In genomic region chr19:347946-348861, GRCh38 we compare ENCODE assay signal across 14 cellular contexts. TPM values are rescaled to one million over a fixed set of nuclear protein-coding genes. Genes with fewer than 3 reads are reported as not detected.
DNase-seq lines count a peak whose midpoint lies in the region; ATAC-seq, FAIRE-seq and TF ChIP-seq lines count a peak whose summit lies in the region.
"Had no signal": no experiment of that assay in that cellular context is flagged by ENCODE, and none has a peak within 500 bp of the region (broad histone marks: within the 10 kb centered on the region; RNA-seq: fewer than 3 reads in every experiment).

No MANE protein-coding gene starts in this region.

- WGBS in HepG2 (ENCODE audit: low lambda C conversion rate), result 31% methylated on average over 17 of the region's 26 CpGs

- TF ChIP-seq EP300 in HepG2 (IDR thresholded peaks at IDR 0.05; ENCODE audit: low read depth in 2 of 2, low read length in 2 of 2) (no peak), HepG2 (CRISPR knock-in tag; IDR thresholded peaks at IDR 0.05; ENCODE audit: borderline replicate concordance) (no peak)

- H3K27ac ChIP-seq in HepG2 (ENCODE audit: extremely low read length, insufficient read depth, low read length) (no peak overlapping the region), lower lobe of right lung (no peak overlapping the region)
- H3K27ac ChIP-seq: gastroesophageal sphincter, stomach had no signal

- H3K79me2 ChIP-seq in HepG2 (ENCODE audit: insufficient read depth, low read length), result peaks cover 9% of the 10 kb centered on the region

- ATAC-seq in HepG2 (peak; percentile 45), lower lobe of right lung (no peak), GM18511 (IDR thresholded peaks at IDR 0.05; ENCODE audit: unreplicated experiment) (no peak), HG03469 (IDR thresholded peaks at IDR 0.05; ENCODE audit: unreplicated experiment) (no peak)
- ATAC-seq: gastroesophageal sphincter had no signal

- CTCF ChIA-PET in HepG2 (lab: Yijun Ruan, JAX; ENCODE audit: low intra/inter-chr PET ratio, low total read pairs), result no interaction called here

- BruUV-seq in HepG2 (replicated peaks; lab: Mats Ljungman, UMichigan), result no TSS peak

- TF ChIP-seq CTCF in HFF-Myc (IDR thresholded peaks at IDR 0.05; ENCODE audit: low read depth, low read length, missing control alignments) (peak; percentile 20), cardiac fibroblast (IDR thresholded peaks at IDR 0.05; ENCODE audit: low read depth, low read length) (peak; percentile 24), HepG2 (CRISPR knock-in tag; IDR thresholded peaks at IDR 0.05) (peak; percentile 62), lower lobe of right lung (IDR thresholded peaks at IDR 0.05) (no peak)

- H3K4me2 ChIP-seq in HepG2 (ENCODE audit: low read depth, low read length), result no peak overlapping the region

- H3K4me3 ChIP-seq in HFF-Myc (replicated peaks; ENCODE audit: low read depth, low read length), result no peak overlapping the region
- no peak overlapping the region for H3K4me3 ChIP-seq in cardiac fibroblast (replicated peaks in 1 of 2; ENCODE audit: low read depth in 2 of 2, low read length in 2 of 2)
- no peak overlapping the region for H3K4me3 ChIP-seq in HepG2 (replicated peaks in 1 of 3; ENCODE audit: insufficient read depth in 1 of 3, low read depth in 2 of 3, low read length in 3 of 3)
- no peak overlapping the region for H3K4me3 ChIP-seq in lower lobe of right lung
- H3K4me3 ChIP-seq: gastroesophageal sphincter, stomach had no signal

- no peak for TF ChIP-seq POLR2A in HepG2 (IDR thresholded peaks at IDR 0.05; ENCODE audit: insufficient read depth in 1 of 2, low read depth in 2 of 2, low read length in 2 of 2)

- no peak overlapping the region for H3K9ac ChIP-seq in HepG2 (ENCODE audit: insufficient read depth, low read depth, low read length)

- POLR2A ChIA-PET in HepG2 (lab: Yijun Ruan, JAX), result interaction anchor here (1.5 kb wide), 1 partner anchor 114 kb away, joined by 4 read pairs; no protein-coding TSS in a partner anchor

- no peak overlapping the region for H2AFZ ChIP-seq in HepG2 (ENCODE audit: low read length)

- peak; percentile 14 for DNase-seq in ACHN
- DNase-seq in HFF-Myc (ENCODE audit: extremely low read depth, low read depth), result no peak
- DNase-seq in cardiac fibroblast (ENCODE audit: low read depth in 2 of 2), result peak in 1 of 2 donors; percentile 7
- DNase-seq in HepG2 (ENCODE audit: low spot score), result peak; percentile 57
- no peak for DNase-seq in SK-N-DZ (ENCODE audit: low spot score)
- no peak for DNase-seq in lower lobe of right lung
- DNase-seq: activated naive CD4-positive, alpha-beta T cell treated with Interleukin-2 at 50 U/mL for 16 hours; DMS153; occipital lobe; stomach had no signal

- peaks cover 4% of the 10 kb centered on the region for H3K9me3 ChIP-seq in HepG2 (ENCODE audit: low read length)
- no peaks in the 10 kb centered on the region for H3K9me3 ChIP-seq in lower lobe of right lung

- peaks cover 6% of the 10 kb centered on the region; the same call in 1 of the 2 replicates for H4K20me1 ChIP-seq in HepG2 (ENCODE audit: insufficient read depth, low read length)

- TF ChIP-seq RAD21 in HepG2 (CRISPR knock-in tag; IDR thresholded peaks at IDR 0.05), result no peak

- in situ Hi-C loops in ACHN (cut with HindIII; ENCODE audit: low pct_ligation_motif_present, low pct_unique_long_range_greater_than_20kb, low sequenced_read_pairs), result no loop called here
- in situ Hi-C loops in HepG2 (cut with HindIII; ENCODE audit: extremely low pct_ligation_motif_present, low pct_unique_long_range_greater_than_20kb), result no loop called here

- peaks cover 29% of the 10 kb centered on the region for H3K4me1 ChIP-seq in HepG2 (ENCODE audit: insufficient read depth, low read length)
- H3K4me1 ChIP-seq in lower lobe of right lung, result peaks cover 10% of the 10 kb centered on the region

- no peak for FAIRE-seq in HepG2 (lab: Jason Lieb, UNC)
- FAIRE-seq: islet of Langerhans had no signal

- no peaks in the 10 kb centered on the region for H3K36me3 ChIP-seq in HepG2 (replicated peaks in 1 of 2; ENCODE audit: control insufficient read depth in 1 of 2, insufficient read depth in 2 of 2, low read length in 2 of 2)
- no peaks in the 10 kb centered on the region for H3K36me3 ChIP-seq in lower lobe of right lung
- H3K36me3 ChIP-seq: gastroesophageal sphincter, stomach had no signal

- H3K27me3 ChIP-seq in HepG2 (ENCODE audit: control insufficient read depth in 1 of 2, insufficient read depth in 2 of 2, low read length in 2 of 2) (no peaks in the 10 kb centered on the region; a peak in 1 of 5 replicates), lower lobe of right lung (ENCODE audit: low read depth) (no peaks in the 10 kb centered on the region)

- intact Hi-C loops in HepG2 (cut with micrococcal nuclease; ENCODE audit: unreplicated experiment), result no loop called here
- intact Hi-C loops in lower lobe of right lung (cut with DNase I), result no loop called here

TF ChIP-seq in HepG2, 621 proteins besides CTCF, POLR2A, EP300 and RAD21 (continues in another document):
- TF ChIP-seq ELF3 (CRISPR knock-in tag; IDR thresholded peaks at IDR 0.05) (peak; percentile 24; the same call in 1 of the 2 replicates), JUND (CRISPR knock-in tag; IDR thresholded peaks at IDR 0.05) (no peak), FOSL2 (CRISPR knock-in tag; IDR thresholded peaks at IDR 0.05) (peak; percentile 63), BHLHE40 (IDR thresholded peaks at IDR 0.05; ENCODE audit: low read length) (peak; percentile 67), NR2F6 (IDR thresholded peaks at IDR 0.05) (peak; percentile 41; the same call in 1 of the 2 replicates), NR2F6 (CRISPR knock-in tag; IDR thresholded peaks at IDR 0.05) (peak; percentile 17; the same call in 1 of the 2 replicates), DPF2 (CRISPR knock-in tag; IDR thresholded peaks at IDR 0.05; ENCODE audit: borderline replicate concordance, low read depth) (no peak)

RNA-seq across cellular contexts. Expression of gene MIER2, which starts 3.6 kb away (rescaled TPM):
- total RNA-seq in HepG2 (2016; rRNA removed; fragmentation: Illumina TruSeq; extraction: Trizol), result 7.9 and 9.6 TPM in 2 replicates
- 11.9 and 12.6 TPM in 2 replicates for total RNA-seq in HepG2 (2016; cell fraction: cytosol; rRNA removed; fragmentation: Illumina TruSeq; extraction: Trizol; ENCODE audit: low read depth)
- total RNA-seq in HepG2 (2016; cell fraction: insoluble cytoplasmic fraction; rRNA removed; fragmentation: Illumina TruSeq; extraction: Trizol), result 10.4 and 13.2 TPM in 2 replicates
- total RNA-seq in HepG2 (2016; cell fraction: membrane; rRNA removed; fragmentation: Illumina TruSeq; extraction: Trizol), result 8.0 and 11.3 TPM in 2 replicates
- total RNA-seq in HepG2 (2016; cell fraction: nucleus; rRNA removed; fragmentation: Illumina TruSeq; extraction: Trizol), result 8.0 and 17.5 TPM in 2 replicates
- 22.9 and 25.7 TPM in 2 replicates for polyA plus RNA-seq in HepG2 (2011; rRNA removed)
- 8.3 and 13.6 TPM in 2 replicates for polyA plus RNA-seq in HepG2 (2011; cell fraction: cytosol; rRNA removed)
- 54.0 and 67.5 TPM in 2 replicates for polyA plus RNA-seq in HepG2 (2011; cell fraction: nucleus; rRNA removed)
- 21.3 and 21.5 TPM in 2 replicates for polyA plus RNA-seq in HepG2 (2012)
- 1.2 and 1.7 TPM in 2 replicates for polyA plus RNA-seq in HepG2 (2016; cell fraction: cytosol; fragmentation: Illumina TruSeq; extraction: Trizol; ENCODE audit: low read depth)
- 9.7 and 15.4 TPM in 2 replicates for polyA plus RNA-seq in HepG2 (2016; cell fraction: insoluble cytoplasmic fraction; fragmentation: Illumina TruSeq; extraction: Trizol; ENCODE audit: low read depth)
- polyA plus RNA-seq in HepG2 (2016; cell fraction: membrane; fragmentation: Illumina TruSeq; extraction: Trizol; ENCODE audit: low read depth), result 4.1 and 4.8 TPM in 2 replicates
- polyA plus RNA-seq in HepG2 (2016; cell fraction: nucleus; fragmentation: Illumina TruSeq; extraction: Trizol; ENCODE audit: insufficient read depth, low read depth), result 29.5 and 34.6 TPM in 2 replicates
- 39.4 and 61.2 TPM in 2 replicates for polyA minus RNA-seq in HepG2 (2011; rRNA and poly(A)+ RNA removed; ENCODE audit: low replicate concordance)
- polyA minus RNA-seq in HepG2 (2011; cell fraction: cytosol; rRNA and poly(A)+ RNA removed), result 16.5 and 19.2 TPM in 2 replicates
- polyA minus RNA-seq in HepG2 (2011; cell fraction: nucleus; rRNA and poly(A)+ RNA removed), result 37.2 and 38.9 TPM in 2 replicates
- polyA plus RNA-seq in SK-N-DZ (2014; cell fraction: cytosol; rRNA removed), result 51.4 and 59.5 TPM in 2 replicates
- 42.3 and 53.4 TPM in 2 replicates for polyA plus RNA-seq in SK-N-DZ (2014; cell fraction: nucleus; rRNA removed)
- 39.4 TPM for total RNA-seq in lower lobe of right lung

RNA-seq across cellular contexts. Expression of gene PLPP2, which starts 57.0 kb away (rescaled TPM):
- total RNA-seq in HepG2 (2016; rRNA removed; fragmentation: Illumina TruSeq; extraction: Trizol) (not detected in 2 replicates), lower lobe of right lung (11.7 TPM)
- total RNA-seq in HepG2 (2016; cell fraction: cytosol; rRNA removed; fragmentation: Illumina TruSeq; extraction: Trizol; ENCODE audit: low read depth), result not detected in 2 replicates
- not detected in 2 replicates for total RNA-seq in HepG2 (2016; cell fraction: insoluble cytoplasmic fraction; rRNA removed; fragmentation: Illumina TruSeq; extraction: Trizol)
- not detected in 2 replicates for total RNA-seq in HepG2 (2016; cell fraction: membrane; rRNA removed; fragmentation: Illumina TruSeq; extraction: Trizol)
- total RNA-seq in HepG2 (2016; cell fraction: nucleus; rRNA removed; fragmentation: Illumina TruSeq; extraction: Trizol), result not detected in 2 replicates
- not detected in 2 replicates for polyA plus RNA-seq in HepG2 (2011; rRNA removed)
- polyA plus RNA-seq in HepG2 (2011; cell fraction: cytosol; rRNA removed), result 0.07 TPM in 1 of 2 replicates, not detected in the other
- polyA plus RNA-seq in HepG2 (2011; cell fraction: nucleus; rRNA removed), result 0.19 and 0.31 TPM in 2 replicates
- polyA plus RNA-seq in HepG2 (2012), result 0.16 TPM in 1 of 2 replicates, not detected in the other
- polyA plus RNA-seq in HepG2 (2016; cell fraction: cytosol; fragmentation: Illumina TruSeq; extraction: Trizol; ENCODE audit: low read depth), result not detected in 2 replicates
- polyA plus RNA-seq in HepG2 (2016; cell fraction: insoluble cytoplasmic fraction; fragmentation: Illumina TruSeq; extraction: Trizol; ENCODE audit: low read depth), result not detected in 2 replicates
- polyA plus RNA-seq in HepG2 (2016; cell fraction: membrane; fragmentation: Illumina TruSeq; extraction: Trizol; ENCODE audit: low read depth), result not detected in 2 replicates
- not detected in 2 replicates for polyA plus RNA-seq in HepG2 (2016; cell fraction: nucleus; fragmentation: Illumina TruSeq; extraction: Trizol; ENCODE audit: insufficient read depth, low read depth)
- 78.3 TPM in 1 of 2 replicates, not detected in the other for polyA minus RNA-seq in HepG2 (2011; rRNA and poly(A)+ RNA removed; ENCODE audit: low replicate concordance)
- not detected in 2 replicates for polyA minus RNA-seq in HepG2 (2011; cell fraction: cytosol; rRNA and poly(A)+ RNA removed)
- not detected in 2 replicates for polyA minus RNA-seq in HepG2 (2011; cell fraction: nucleus; rRNA and poly(A)+ RNA removed)
- 2.9 and 3.0 TPM in 2 replicates for polyA plus RNA-seq in SK-N-DZ (2014; cell fraction: cytosol; rRNA removed)
- polyA plus RNA-seq in SK-N-DZ (2014; cell fraction: nucleus; rRNA removed), result 1.9 and 4.3 TPM in 2 replicates

Comparison
In these comparisons a context has a peak if more than half of its experiments do, and no peak if none do; other contexts are left out.
1. DNase-seq: peak in ACHN (single experiment) and HepG2 (single experiment); none in HFF-Myc (single experiment), SK-N-DZ (single experiment) and lower lobe of right lung (single experiment).
2. RNA of gene PLPP2, which starts 57.0 kb away (total RNA-seq): 11.7 TPM in lower lobe of right lung (single experiment); not detected in HepG2; every median in the first group is over 10 times any median in the second.